8 cellular contexts compared by ENCODE assay signal in genomic region chr9:126804696-126805545, GRCh38. TPM values are rescaled to one million over a fixed set of nuclear protein-coding genes. Genes with fewer than 3 reads are reported as not detected.
A peak's percentile ranks its signal among the peaks of the same experiment; 100 is the strongest.
DNase-seq lines count a peak whose midpoint lies in the region; TF ChIP-seq lines count a peak whose summit lies in the region.

Gene ZBTB43 (plus strand): TSS chr9:126805040. CDS start chr9:126832510, 27,470 bp downstream.

- H3K4me1 ChIP-seq in neuron (ENCODE audit: insufficient read depth, low read length) = peaks cover 18% of the 10 kb centered on the region

- peak within 1 kb of the TSS; percentile 63 for H2AFZ ChIP-seq in neuron (ENCODE audit: low read depth, low read length)

- CTCF ChIA-PET in HEK293T (lab: Yijun Ruan, JAX) = no interaction called here

- DNase-seq in GF-D8 (lab: John Stamatoyannopoulos, UW) (peak; percentile 78), HEK293T (ENCODE audit: extremely low spot score) (peak; percentile 99), NB4 (ENCODE audit: low read depth) (peak; percentile 95), SK-N-DZ (ENCODE audit: low spot score) (peak; percentile 96), foreskin melanocyte (peak; percentile 92), stromal cell of bone marrow (ENCODE audit: low read depth) (peak; percentile 93)
- peak; percentile 98 for DNase-seq in activated naive CD4-positive, alpha-beta T cell treated with Interleukin-2 at 50 U/mL for 16 hours

- peak within 1 kb of the TSS; percentile 93 for H3K4me3 ChIP-seq in NB4 (ENCODE audit: low read depth, low read length)
- H3K4me3 ChIP-seq in neuron (ENCODE audit: low read length) = peak within 1 kb of the TSS; percentile 78

- TF ChIP-seq POLR2A in NB4 (IDR thresholded peaks at IDR 0.05; ENCODE audit: extremely low read depth, insufficient read length) = peak; percentile 84

- no peaks in the 10 kb centered on the region for H3K27me3 ChIP-seq in neuron (ENCODE audit: insufficient read depth, low read length)

- no peaks in the 10 kb centered on the region for H3K9me3 ChIP-seq in neuron (ENCODE audit: low read length)

- H3K36me3 ChIP-seq in neuron (ENCODE audit: insufficient read depth, low read length) = peaks cover 12% of the 10 kb centered on the region

- POLR2A ChIA-PET in HEK293T (lab: Yijun Ruan, JAX) = interaction anchor here (0.6 to 2.8 kb wide), 19 partner anchors 10 to 479 kb away, joined by 3 to 21 read pairs (median 4); no protein-coding TSS in a partner anchor

- TF ChIP-seq CTCF in NB4 (IDR thresholded peaks at IDR 0.05; ENCODE audit: low read depth, low read length) = no peak

TF ChIP-seq in HEK293T, 16 proteins besides CTCF, POLR2A, EP300 and RAD21:
- peak; percentile 44; the same call in 1 of the 2 replicates for TF ChIP-seq ELF4 (IDR thresholded peaks at IDR 0.05)
- peak; percentile 56 for TF ChIP-seq PKNOX1 (IDR thresholded peaks at IDR 0.05)
- TF ChIP-seq LEF1 (IDR thresholded peaks at IDR 0.05; ENCODE audit: borderline replicate concordance) = no peak

RNA-seq across cellular contexts. Expression of gene ZBTB43, which starts in this region (rescaled TPM):
- 6.3 and 7.6 TPM in 2 replicates for polyA plus RNA-seq in SK-N-DZ (2014; cell fraction: cytosol; rRNA removed)
- 2.4 and 4.3 TPM in 2 replicates for polyA plus RNA-seq in SK-N-DZ (2014; cell fraction: nucleus; rRNA removed)

Comparison
In these comparisons a context has a peak if more than half of its experiments do, and no peak if none do; other contexts are left out.
1. Peak in every context shown above with its lines: DNase-seq and H3K4me3 ChIP-seq.